In the genomic region with DNA sequence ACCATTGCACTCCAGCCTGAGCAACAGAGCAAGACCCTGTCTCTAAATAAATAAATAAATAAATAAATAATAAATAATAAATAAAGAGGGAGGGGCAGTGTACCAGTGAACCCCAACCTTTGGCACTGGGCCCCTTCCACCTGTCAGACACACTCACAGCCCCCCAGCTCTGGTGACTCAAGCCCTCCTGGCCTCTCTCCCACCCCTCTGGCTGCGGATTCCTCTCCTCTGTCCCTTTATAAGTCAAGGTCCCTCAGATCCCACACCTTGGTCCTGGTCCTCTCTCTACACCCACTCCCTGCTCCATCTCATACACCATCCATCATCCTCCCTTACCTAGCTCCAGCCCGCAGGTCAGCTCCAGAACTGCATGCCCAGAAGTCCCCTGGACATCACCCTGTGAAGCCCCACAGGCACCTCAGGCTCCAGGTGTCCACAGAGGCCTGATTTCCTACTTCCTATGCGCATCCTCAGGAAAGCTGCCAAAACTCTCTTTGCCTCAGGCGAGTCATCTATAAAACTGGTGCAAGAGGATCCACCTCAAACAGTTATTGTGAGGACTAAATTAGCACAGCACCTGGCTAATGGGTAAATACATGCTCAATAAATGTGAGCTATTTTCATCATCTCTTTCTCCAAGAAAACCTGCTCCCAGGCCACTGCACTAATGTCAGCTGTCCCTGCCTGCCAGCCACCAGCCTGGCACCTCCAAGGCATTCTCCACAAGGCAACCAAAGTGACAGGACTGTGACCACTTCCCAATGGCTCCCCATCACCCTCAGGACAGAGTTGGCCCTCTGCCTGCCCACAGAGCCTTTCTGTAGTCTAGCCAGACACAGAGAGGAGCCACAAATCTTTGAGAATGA, we compare ENCODE assay signal across 16 cellular contexts. TPM values are rescaled to one million over a fixed set of nuclear protein-coding genes. Genes with fewer than 3 reads are reported as not detected.
DNase-seq lines count a peak whose midpoint lies in the region; ATAC-seq and TF ChIP-seq lines count a peak whose summit lies in the region.
"Had no signal": no experiment of that assay in that cellular context is flagged by ENCODE, and none has a peak within 500 bp of the region (broad histone marks: within the 10 kb centered on the region; RNA-seq: fewer than 3 reads in every experiment).

No MANE protein-coding gene starts in this region.

- no peak overlapping the region for H3K4me3 ChIP-seq in CD4-positive, CD25-positive, alpha-beta regulatory T cell (ENCODE audit: low read depth, low read length)
- H3K4me3 ChIP-seq in OCI-LY3 (ENCODE audit: low read length): no peak overlapping the region

- no peaks in the 10 kb centered on the region for H4K20me1 ChIP-seq in OCI-LY3 (ENCODE audit: insufficient read depth, low read length)

- no peaks in the 10 kb centered on the region for H3K27me3 ChIP-seq in CD4-positive, CD25-positive, alpha-beta regulatory T cell (ENCODE audit: control insufficient read depth, insufficient read depth, low read length)
- no peaks in the 10 kb centered on the region for H3K27me3 ChIP-seq in OCI-LY3 (ENCODE audit: low read depth, low read length)
- peaks cover 7% of the 10 kb centered on the region for H3K27me3 ChIP-seq in foreskin keratinocyte

- H3K9ac ChIP-seq in OCI-LY3 (ENCODE audit: low read length): no peak overlapping the region

- no peak overlapping the region for H2AFZ ChIP-seq in OCI-LY3 (ENCODE audit: low read depth, low read length)

- no peak for DNase-seq in CD4-positive, CD25-positive, alpha-beta regulatory T cell
- DNase-seq in DMS53 treated with DMSO at 0.1 percent for 48 hours (lab: John Stamatoyannopoulos, UW; ENCODE audit: unreplicated experiment) (peak; percentile 9), foreskin keratinocyte (peak in 1 of 2 donors; percentile 65), DMS79 treated with DMSO at 0.1 percent for 48 hours (lab: John Stamatoyannopoulos, UW) (no peak), 8988T (no peak), GDM1 (lab: John Stamatoyannopoulos, UW) (no peak), mucosa of gallbladder (ENCODE audit: low spot score) (no peak)
- DNase-seq: cerebellar nuclear complex, HFFc6, retina had no signal

- no peak overlapping the region for H3K4me3 Mint-ChIP-seq in CD4-positive, CD25-positive, alpha-beta regulatory T cell
- H3K4me3 Mint-ChIP-seq: HFFc6, IgD-negative memory B cell had no signal

- no peaks in the 10 kb centered on the region for H3K9me3 Mint-ChIP-seq in CD4-positive, CD25-positive, alpha-beta regulatory T cell
- H3K9me3 Mint-ChIP-seq: HFFc6, IgD-negative memory B cell had no signal

- H3K4me1 Mint-ChIP-seq in CD4-positive, CD25-positive, alpha-beta regulatory T cell: peaks cover 5 to 34% (median 22%) of the 10 kb centered on the region in 4 donors

- H3K4me1 ChIP-seq in CD4-positive, CD25-positive, alpha-beta regulatory T cell (ENCODE audit: control insufficient read depth, insufficient read depth, low read length, poor library complexity, severe bottlenecking): peaks cover 18% of the 10 kb centered on the region
- H3K4me1 ChIP-seq in OCI-LY3 (ENCODE audit: low read length) (peaks cover 46% of the 10 kb centered on the region), foreskin keratinocyte (peaks cover 5% of the 10 kb centered on the region)

- no peaks in the 10 kb centered on the region for H3K36me3 Mint-ChIP-seq in CD4-positive, CD25-positive, alpha-beta regulatory T cell
- H3K36me3 Mint-ChIP-seq: IgD-negative memory B cell had no signal

- H3K27ac Mint-ChIP-seq in CD4-positive, CD25-positive, alpha-beta regulatory T cell: peak overlapping the region; percentile 63 to 91 (median 84)
- H3K27ac Mint-ChIP-seq: HFFc6 had no signal

- peak overlapping the region; percentile 8 for H3K27ac ChIP-seq in CD4-positive, CD25-positive, alpha-beta regulatory T cell (ENCODE audit: insufficient read depth, low read length, poor library complexity, severe bottlenecking)
- H3K27ac ChIP-seq in OCI-LY3 (ENCODE audit: low read length) (no peak overlapping the region), foreskin keratinocyte (no peak overlapping the region)
- H3K27ac ChIP-seq: RWPE1, VCaP had no signal

- no peaks in the 10 kb centered on the region for H3K79me2 ChIP-seq in OCI-LY3 (ENCODE audit: low read length)

- no peak for ATAC-seq in CD4-positive, CD25-positive, alpha-beta regulatory T cell (ENCODE audit: low read depth in 2 of 2)
- ATAC-seq in foreskin keratinocyte: peak; percentile 6

- TF ChIP-seq CTCF in OCI-LY3 (IDR thresholded peaks at IDR 0.05; ENCODE audit: low read depth, low read length) (no peak), foreskin keratinocyte (conservative IDR thresholded peaks at IDR 0.05) (no peak)

- H3K9me3 ChIP-seq in CD4-positive, CD25-positive, alpha-beta regulatory T cell (ENCODE audit: control insufficient read depth in 2 of 2, low read length in 2 of 2): no peaks in the 10 kb centered on the region
- H3K9me3 ChIP-seq in OCI-LY3 (ENCODE audit: insufficient read depth, low read length): no peaks in the 10 kb centered on the region

- H3K27me3 Mint-ChIP-seq in CD4-positive, CD25-positive, alpha-beta regulatory T cell: no peaks in the 10 kb centered on the region

- peak overlapping the region; percentile 29 for H3K4me2 ChIP-seq in OCI-LY3 (ENCODE audit: low read length)

- no peaks in the 10 kb centered on the region for H3K36me3 ChIP-seq in CD4-positive, CD25-positive, alpha-beta regulatory T cell (ENCODE audit: control insufficient read depth, insufficient read depth, low read length)
- no peaks in the 10 kb centered on the region for H3K36me3 ChIP-seq in OCI-LY3 (replicated peaks; ENCODE audit: low read depth, low read length)

RNA-seq across cellular contexts. Expression of gene BEAN1, which starts 46.8 kb away (rescaled TPM):
- total RNA-seq in CD4-positive, CD25-positive, alpha-beta regulatory T cell: not detected
- under 1 TPM in 2 of 4 donors, not detected in 2; 0.07 to 0.17 TPM for polyA plus RNA-seq in CD4-positive, CD25-positive, alpha-beta regulatory T cell
- total RNA-seq in foreskin keratinocyte (0.10 and 0.14 TPM in 2 replicates), mucosa of gallbladder (0.35 TPM)
- polyA plus RNA-seq in foreskin keratinocyte: 0.04 and 0.37 TPM in 2 replicates
- total RNA-seq: fibroblast of lung, HFFc6, mononuclear cell had no signal
- polyA plus RNA-seq: IgD-negative memory B cell had no signal
